ENCODE assay signal across 8 cellular contexts in the genomic region with DNA sequence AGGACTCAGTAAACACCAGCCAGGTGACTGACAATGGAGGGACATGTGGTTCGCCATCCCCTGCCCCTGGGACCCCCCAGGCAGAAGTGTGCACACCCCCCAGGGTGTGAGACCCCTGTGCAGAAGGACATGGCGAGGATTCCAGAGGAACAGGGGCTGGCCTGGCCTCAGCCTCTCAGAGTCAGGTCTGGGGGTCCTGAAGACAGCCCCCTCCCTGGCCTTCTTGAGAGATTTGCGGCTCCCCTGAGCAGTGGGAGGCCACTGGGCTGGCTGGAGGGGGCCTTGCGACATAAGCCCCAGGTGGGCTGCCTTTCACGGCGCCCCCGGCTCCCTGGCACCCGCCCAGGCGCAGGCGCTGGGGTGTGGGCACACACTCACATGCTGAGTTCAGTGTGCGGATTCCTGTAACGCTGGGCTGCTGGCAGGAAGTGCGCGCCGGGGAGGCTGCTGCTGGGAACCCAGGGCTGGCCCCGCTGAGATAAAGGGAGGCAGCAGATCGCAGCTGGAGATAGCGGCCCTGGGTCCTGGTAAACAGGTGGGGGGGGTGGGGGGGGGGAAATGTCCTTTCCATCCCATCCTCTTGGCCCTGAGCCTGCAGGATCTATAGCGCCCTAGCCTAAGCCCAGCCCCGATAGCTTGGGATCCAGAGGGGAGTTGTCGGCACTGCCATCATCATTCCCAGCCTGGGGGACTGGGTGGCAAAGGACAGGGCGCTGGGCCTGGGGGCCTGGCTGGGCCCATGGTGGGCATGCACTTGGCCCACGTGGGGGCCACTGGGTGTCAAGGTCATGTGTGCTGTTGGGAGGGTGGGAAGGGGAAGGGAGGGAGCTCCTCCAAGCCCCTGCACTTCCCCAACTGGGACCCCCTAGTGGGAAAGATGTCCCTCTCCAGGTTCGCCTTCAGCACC. TPM values are rescaled to one million over a fixed set of nuclear protein-coding genes. Genes with fewer than 3 reads are reported as not detected.
DNase-seq lines count a peak whose midpoint lies in the region; ATAC-seq and FAIRE-seq lines count a peak whose summit lies in the region.

No MANE protein-coding gene starts in this region.

- peak; percentile 18 for ATAC-seq in esophagus mucosa
- ATAC-seq in GM21515 (IDR thresholded peaks at IDR 0.05; ENCODE audit: unreplicated experiment) = no peak

- no peak for FAIRE-seq in HTR-8/SVneo (lab: Jason Lieb, UNC)

- DNase-seq in NCI-H146 (lab: John Stamatoyannopoulos, UW) = peak; percentile 85
- peak; percentile 52 to 53 for DNase-seq in activated CD4-positive, alpha-beta T cell treated with anti-CD3 and anti-CD28 coated beads, Interleukin-2, amount 50 U/mL, for 24 hours (ENCODE audit: low read depth in 1 of 2, low spot score in 1 of 2)
- peak; percentile 62 to 63 (median 62) for DNase-seq in stimulated activated CD4-positive, alpha-beta T cell treated with anti-CD3 and anti-CD28 coated beads, Interleukin-12 subunit alpha, Interleukin-12 subunit beta, amount 100 ng/mL, for 48 hours (ENCODE audit: low read depth in 2 of 3, low spot score in 1 of 3)
- no peak for DNase-seq in T1000 (lab: John Stamatoyannopoulos, UW)
- no peak for DNase-seq in HTR-8/SVneo (ENCODE audit: insufficient read length, low spot score)
- DNase-seq in HCEC 1CT = no peak

RNA-seq across cellular contexts. Expression of a gene that starts 27.1 kb away (rescaled TPM):
- not detected for total RNA-seq in esophagus mucosa

RNA-seq across cellular contexts. Expression of a gene that starts 44.5 kb away (rescaled TPM):
- 28.5 TPM for total RNA-seq in esophagus mucosa

Comparison
In these comparisons a context has a peak if more than half of its experiments do, and no peak if none do; other contexts are left out.
1. DNase-seq: peak in NCI-H146 (single experiment), activated CD4-positive, alpha-beta T cell treated with anti-CD3 and anti-CD28 coated beads, Interleukin-2, amount 50 U/mL, for 24 hours (2 of 2) and stimulated activated CD4-positive, alpha-beta T cell treated with anti-CD3 and anti-CD28 coated beads, Interleukin-12 subunit alpha, Interleukin-12 subunit beta, amount 100 ng/mL, for 48 hours (3 of 3); none in T1000 (single experiment), HTR-8/SVneo (single experiment) and HCEC 1CT (single experiment).